Comparison of ENCODE assay signal across 1 cellular context in the genomic region with DNA sequence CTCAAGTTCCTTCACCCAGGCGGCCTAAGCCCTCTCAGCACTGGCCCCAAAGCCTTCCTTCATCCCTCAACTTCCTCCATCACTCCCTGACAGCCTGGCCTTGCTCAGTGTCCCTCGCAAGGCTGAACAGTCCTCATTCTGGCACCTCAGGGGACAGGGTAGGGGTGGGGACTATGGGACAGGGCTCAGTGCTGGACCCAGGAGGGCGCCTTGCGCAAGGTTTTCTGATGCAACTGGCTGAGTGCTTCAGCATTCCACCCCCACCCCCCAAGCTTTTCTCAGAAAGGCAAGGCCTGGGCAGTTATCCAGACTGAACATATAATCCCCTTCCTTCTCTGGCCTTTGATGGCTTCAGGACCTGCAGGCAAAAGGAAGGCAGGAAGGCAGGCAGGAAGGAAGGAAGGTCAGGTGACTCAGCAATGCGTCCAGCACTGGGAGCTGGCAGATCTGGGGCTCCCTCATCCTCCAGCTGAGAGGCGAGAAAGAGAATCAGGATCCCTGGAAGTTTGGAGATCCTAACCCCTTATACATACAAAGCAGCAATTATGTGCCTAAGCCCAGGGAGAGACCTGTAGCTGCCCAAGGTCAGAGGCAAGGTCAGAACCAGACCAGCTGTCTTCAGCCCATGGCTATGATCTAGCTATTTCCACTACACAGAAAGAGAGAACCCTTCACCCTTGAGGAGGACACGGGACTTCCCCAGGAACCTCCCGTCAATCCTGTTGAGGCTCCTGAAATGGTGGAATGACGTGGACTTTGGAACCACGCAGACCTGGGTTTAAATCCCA.
TF ChIP-seq lines count a peak whose summit lies in the region.

No MANE protein-coding gene starts in this region.

TF ChIP-seq in HepG2, 621 proteins besides CTCF, POLR2A, EP300 and RAD21 (continued from another document and continues in another):
- TF ChIP-seq, protein P1, sequence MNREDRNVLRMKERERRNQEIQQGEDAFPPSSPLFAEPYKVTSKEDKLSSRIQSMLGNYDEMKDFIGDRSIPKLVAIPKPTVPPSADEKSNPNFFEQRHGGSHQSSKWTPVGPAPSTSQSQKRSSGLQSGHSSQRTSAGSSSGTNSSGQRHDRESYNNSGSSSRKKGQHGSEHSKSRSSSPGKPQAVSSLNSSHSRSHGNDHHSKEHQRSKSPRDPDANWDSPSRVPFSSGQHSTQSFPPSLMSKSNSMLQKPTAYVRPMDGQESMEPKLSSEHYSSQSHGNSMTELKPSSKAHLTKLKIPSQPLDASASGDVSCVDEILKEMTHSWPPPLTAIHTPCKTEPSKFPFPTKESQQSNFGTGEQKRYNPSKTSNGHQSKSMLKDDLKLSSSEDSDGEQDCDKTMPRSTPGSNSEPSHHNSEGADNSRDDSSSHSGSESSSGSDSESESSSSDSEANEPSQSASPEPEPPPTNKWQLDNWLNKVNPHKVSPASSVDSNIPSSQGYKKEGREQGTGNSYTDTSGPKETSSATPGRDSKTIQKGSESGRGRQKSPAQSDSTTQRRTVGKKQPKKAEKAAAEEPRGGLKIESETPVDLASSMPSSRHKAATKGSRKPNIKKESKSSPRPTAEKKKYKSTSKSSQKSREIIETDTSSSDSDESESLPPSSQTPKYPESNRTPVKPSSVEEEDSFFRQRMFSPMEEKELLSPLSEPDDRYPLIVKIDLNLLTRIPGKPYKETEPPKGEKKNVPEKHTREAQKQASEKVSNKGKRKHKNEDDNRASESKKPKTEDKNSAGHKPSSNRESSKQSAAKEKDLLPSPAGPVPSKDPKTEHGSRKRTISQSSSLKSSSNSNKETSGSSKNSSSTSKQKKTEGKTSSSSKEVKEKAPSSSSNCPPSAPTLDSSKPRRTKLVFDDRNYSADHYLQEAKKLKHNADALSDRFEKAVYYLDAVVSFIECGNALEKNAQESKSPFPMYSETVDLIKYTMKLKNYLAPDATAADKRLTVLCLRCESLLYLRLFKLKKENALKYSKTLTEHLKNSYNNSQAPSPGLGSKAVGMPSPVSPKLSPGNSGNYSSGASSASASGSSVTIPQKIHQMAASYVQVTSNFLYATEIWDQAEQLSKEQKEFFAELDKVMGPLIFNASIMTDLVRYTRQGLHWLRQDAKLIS (CRISPR knock-in tag; IDR thresholded peaks at IDR 0.05) = peak; percentile 92
- TF ChIP-seq, protein P2, sequence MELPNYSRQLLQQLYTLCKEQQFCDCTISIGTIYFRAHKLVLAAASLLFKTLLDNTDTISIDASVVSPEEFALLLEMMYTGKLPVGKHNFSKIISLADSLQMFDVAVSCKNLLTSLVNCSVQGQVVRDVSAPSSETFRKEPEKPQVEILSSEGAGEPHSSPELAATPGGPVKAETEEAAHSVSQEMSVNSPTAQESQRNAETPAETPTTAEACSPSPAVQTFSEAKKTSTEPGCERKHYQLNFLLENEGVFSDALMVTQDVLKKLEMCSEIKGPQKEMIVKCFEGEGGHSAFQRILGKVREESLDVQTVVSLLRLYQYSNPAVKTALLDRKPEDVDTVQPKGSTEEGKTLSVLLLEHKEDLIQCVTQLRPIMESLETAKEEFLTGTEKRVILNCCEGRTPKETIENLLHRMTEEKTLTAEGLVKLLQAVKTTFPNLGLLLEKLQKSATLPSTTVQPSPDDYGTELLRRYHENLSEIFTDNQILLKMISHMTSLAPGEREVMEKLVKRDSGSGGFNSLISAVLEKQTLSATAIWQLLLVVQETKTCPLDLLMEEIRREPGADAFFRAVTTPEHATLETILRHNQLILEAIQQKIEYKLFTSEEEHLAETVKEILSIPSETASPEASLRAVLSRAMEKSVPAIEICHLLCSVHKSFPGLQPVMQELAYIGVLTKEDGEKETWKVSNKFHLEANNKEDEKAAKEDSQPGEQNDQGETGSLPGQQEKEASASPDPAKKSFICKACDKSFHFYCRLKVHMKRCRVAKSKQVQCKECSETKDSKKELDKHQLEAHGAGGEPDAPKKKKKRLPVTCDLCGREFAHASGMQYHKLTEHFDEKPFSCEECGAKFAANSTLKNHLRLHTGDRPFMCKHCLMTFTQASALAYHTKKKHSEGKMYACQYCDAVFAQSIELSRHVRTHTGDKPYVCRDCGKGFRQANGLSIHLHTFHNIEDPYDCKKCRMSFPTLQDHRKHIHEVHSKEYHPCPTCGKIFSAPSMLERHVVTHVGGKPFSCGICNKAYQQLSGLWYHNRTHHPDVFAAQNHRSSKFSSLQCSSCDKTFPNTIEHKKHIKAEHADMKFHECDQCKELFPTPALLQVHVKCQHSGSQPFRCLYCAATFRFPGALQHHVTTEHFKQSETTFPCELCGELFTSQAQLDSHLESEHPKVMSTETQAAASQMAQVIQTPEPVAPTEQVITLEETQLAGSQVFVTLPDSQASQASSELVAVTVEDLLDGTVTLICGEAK (IDR thresholded peaks at IDR 0.05) = no peak
- TF ChIP-seq, protein P2 (CRISPR knock-in tag; IDR thresholded peaks at IDR 0.05) = peak; percentile 86; the same call in 1 of the 2 replicates
- TF ChIP-seq ZNF354B (CRISPR knock-in tag; IDR thresholded peaks at IDR 0.05) (no peak), PPARG (CRISPR knock-in tag; conservative IDR thresholded peaks at IDR 0.05) (peak; percentile 62; the same call in 1 of the 2 replicates), ZNF235 (CRISPR knock-in tag; IDR thresholded peaks at IDR 0.05; ENCODE audit: borderline replicate concordance) (peak; percentile 35; the same call in 1 of the 2 replicates), ZFP37 (CRISPR knock-in tag; IDR thresholded peaks at IDR 0.05; ENCODE audit: borderline replicate concordance) (no peak), HMG20B (CRISPR knock-in tag; conservative IDR thresholded peaks at IDR 0.05) (peak; percentile 96), ZNF7 (CRISPR knock-in tag; IDR thresholded peaks at IDR 0.05) (peak; percentile 23; the same call in 1 of the 2 replicates), ERF (CRISPR knock-in tag; IDR thresholded peaks at IDR 0.05) (peak; percentile 99), ZBTB8A (CRISPR knock-in tag; IDR thresholded peaks at IDR 0.05; ENCODE audit: borderline replicate concordance, low read depth) (no peak; the same call in 1 of the 2 replicates), ZNF629 (CRISPR knock-in tag; conservative IDR thresholded peaks at IDR 0.05) (no peak; the same call in 1 of the 2 replicates), ZNF350 (CRISPR knock-in tag; IDR thresholded peaks at IDR 0.05; ENCODE audit: borderline replicate concordance, low read depth) (peak; percentile 99), ZNF839 (CRISPR knock-in tag; IDR thresholded peaks at IDR 0.05; ENCODE audit: borderline replicate concordance) (peak; percentile 97), NR2F6 (IDR thresholded peaks at IDR 0.05) (peak; percentile 89), NR2F6 (CRISPR knock-in tag; IDR thresholded peaks at IDR 0.05) (peak; percentile 88), ZNF562 (CRISPR knock-in tag; IDR thresholded peaks at IDR 0.05; ENCODE audit: borderline replicate concordance) (no peak), CBX1 (IDR thresholded peaks at IDR 0.05; ENCODE audit: low read depth) (peak; percentile 82), ZNF30 (CRISPR knock-in tag; IDR thresholded peaks at IDR 0.05) (no peak), HCFC1 (IDR thresholded peaks at IDR 0.05; ENCODE audit: low read depth, low read length) (no peak), ZNF878 (CRISPR knock-in tag; IDR thresholded peaks at IDR 0.05) (peak; percentile 96), CREM (IDR thresholded peaks at IDR 0.05) (peak; percentile 90), CREM (CRISPR knock-in tag; IDR thresholded peaks at IDR 0.05) (no peak), TCF7L2 (IDR thresholded peaks at IDR 0.05; ENCODE audit: low read depth, low read length) (no peak), PRPF4 (IDR thresholded peaks at IDR 0.05; ENCODE audit: low read depth, low read length, poor library complexity, severe bottlenecking) (peak; percentile 81), TCF12 (IDR thresholded peaks at IDR 0.05) (no peak), TCF12 (CRISPR knock-in tag; IDR thresholded peaks at IDR 0.05) (peak; percentile 96), TOE1 (CRISPR knock-in tag; IDR thresholded peaks at IDR 0.05) (peak; percentile 93; the same call in 1 of the 2 replicates), ZKSCAN5 (CRISPR knock-in tag; IDR thresholded peaks at IDR 0.05) (peak; percentile 56; the same call in 1 of the 2 replicates), ZNF282 (IDR thresholded peaks at IDR 0.05; ENCODE audit: partially characterized antibody) (no peak), AHR (CRISPR knock-in tag; IDR thresholded peaks at IDR 0.05) (peak; percentile 94; the same call in 1 of the 2 replicates), TBP (CRISPR knock-in tag; IDR thresholded peaks at IDR 0.05) (no peak)
- TF ChIP-seq, protein P3, sequence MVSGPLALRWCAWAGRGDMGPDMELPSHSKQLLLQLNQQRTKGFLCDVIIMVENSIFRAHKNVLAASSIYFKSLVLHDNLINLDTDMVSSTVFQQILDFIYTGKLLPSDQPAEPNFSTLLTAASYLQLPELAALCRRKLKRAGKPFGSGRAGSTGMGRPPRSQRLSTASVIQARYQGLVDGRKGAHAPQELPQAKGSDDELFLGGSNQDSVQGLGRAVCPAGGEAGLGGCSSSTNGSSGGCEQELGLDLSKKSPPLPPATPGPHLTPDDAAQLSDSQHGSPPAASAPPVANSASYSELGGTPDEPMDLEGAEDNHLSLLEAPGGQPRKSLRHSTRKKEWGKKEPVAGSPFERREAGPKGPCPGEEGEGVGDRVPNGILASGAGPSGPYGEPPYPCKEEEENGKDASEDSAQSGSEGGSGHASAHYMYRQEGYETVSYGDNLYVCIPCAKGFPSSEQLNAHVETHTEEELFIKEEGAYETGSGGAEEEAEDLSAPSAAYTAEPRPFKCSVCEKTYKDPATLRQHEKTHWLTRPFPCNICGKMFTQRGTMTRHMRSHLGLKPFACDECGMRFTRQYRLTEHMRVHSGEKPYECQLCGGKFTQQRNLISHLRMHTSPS (CRISPR knock-in tag; IDR thresholded peaks at IDR 0.05; ENCODE audit: low read depth) = peak; percentile 91
- TF ChIP-seq, protein P4, sequence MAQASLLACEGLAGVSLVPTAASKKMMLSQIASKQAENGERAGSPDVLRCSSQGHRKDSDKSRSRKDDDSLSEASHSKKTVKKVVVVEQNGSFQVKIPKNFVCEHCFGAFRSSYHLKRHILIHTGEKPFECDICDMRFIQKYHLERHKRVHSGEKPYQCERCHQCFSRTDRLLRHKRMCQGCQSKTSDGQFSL (CRISPR knock-in tag; IDR thresholded peaks at IDR 0.05) = peak; percentile 92
- TF ChIP-seq, protein P5, sequence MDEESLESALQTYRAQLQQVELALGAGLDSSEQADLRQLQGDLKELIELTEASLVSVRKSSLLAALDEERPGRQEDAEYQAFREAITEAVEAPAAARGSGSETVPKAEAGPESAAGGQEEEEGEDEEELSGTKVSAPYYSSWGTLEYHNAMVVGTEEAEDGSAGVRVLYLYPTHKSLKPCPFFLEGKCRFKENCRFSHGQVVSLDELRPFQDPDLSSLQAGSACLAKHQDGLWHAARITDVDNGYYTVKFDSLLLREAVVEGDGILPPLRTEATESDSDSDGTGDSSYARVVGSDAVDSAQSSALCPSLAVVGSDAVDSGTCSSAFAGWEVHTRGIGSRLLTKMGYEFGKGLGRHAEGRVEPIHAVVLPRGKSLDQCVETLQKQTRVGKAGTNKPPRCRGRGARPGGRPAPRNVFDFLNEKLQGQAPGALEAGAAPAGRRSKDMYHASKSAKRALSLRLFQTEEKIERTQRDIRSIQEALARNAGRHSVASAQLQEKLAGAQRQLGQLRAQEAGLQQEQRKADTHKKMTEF (CRISPR knock-in tag; IDR thresholded peaks at IDR 0.05) = peak; percentile 99
- TF ChIP-seq, protein P6, sequence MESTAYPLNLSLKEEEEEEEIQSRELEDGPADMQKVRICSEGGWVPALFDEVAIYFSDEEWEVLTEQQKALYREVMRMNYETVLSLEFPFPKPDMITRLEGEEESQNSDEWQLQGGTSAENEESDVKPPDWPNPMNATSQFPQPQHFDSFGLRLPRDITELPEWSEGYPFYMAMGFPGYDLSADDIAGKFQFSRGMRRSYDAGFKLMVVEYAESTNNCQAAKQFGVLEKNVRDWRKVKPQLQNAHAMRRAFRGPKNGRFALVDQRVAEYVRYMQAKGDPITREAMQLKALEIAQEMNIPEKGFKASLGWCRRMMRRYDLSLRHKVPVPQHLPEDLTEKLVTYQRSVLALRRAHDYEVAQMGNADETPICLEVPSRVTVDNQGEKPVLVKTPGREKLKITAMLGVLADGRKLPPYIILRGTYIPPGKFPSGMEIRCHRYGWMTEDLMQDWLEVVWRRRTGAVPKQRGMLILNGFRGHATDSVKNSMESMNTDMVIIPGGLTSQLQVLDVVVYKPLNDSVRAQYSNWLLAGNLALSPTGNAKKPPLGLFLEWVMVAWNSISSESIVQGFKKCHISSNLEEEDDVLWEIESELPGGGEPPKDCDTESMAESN (CRISPR knock-in tag; conservative IDR thresholded peaks at IDR 0.05) = peak; percentile 99
- TF ChIP-seq, protein P7, sequence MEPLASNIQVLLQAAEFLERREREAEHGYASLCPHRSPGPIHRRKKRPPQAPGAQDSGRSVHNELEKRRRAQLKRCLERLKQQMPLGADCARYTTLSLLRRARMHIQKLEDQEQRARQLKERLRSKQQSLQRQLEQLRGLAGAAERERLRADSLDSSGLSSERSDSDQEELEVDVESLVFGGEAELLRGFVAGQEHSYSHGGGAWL (CRISPR knock-in tag; IDR thresholded peaks at IDR 0.05) = peak; percentile 77
- TF ChIP-seq, protein P8, sequence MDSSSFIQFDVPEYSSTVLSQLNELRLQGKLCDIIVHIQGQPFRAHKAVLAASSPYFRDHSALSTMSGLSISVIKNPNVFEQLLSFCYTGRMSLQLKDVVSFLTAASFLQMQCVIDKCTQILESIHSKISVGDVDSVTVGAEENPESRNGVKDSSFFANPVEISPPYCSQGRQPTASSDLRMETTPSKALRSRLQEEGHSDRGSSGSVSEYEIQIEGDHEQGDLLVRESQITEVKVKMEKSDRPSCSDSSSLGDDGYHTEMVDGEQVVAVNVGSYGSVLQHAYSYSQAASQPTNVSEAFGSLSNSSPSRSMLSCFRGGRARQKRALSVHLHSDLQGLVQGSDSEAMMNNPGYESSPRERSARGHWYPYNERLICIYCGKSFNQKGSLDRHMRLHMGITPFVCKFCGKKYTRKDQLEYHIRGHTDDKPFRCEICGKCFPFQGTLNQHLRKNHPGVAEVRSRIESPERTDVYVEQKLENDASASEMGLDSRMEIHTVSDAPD (CRISPR knock-in tag; IDR thresholded peaks at IDR 0.05) = peak; percentile 64; the same call in 1 of the 2 replicates
